In the genomic region with DNA sequence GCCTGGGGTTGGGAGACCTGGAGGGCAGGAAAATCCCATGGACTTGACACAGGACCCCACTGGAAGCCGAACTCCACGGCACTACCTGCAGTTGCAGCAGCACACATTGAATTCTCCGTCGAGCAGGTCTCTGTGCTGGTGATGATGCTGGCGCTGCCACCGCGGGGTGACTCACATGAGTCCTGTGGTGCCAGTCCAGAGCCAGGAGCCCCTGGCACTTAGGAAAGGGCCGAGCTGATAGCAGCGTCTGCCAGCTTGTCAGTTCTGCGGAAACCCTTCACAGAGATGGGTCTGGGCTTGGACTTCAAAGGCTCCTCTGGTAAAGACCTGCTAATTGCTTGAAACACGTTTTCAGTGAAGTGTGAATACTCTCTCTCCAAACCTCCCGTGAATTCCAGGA, we compare ENCODE assay signal across 36 cellular contexts.
"Had no signal": no experiment of that assay in that cellular context is flagged by ENCODE, and none has a peak within 500 bp of the region (broad histone marks: within the 10 kb centered on the region; RNA-seq: fewer than 3 reads in every experiment).

No MANE protein-coding gene starts in this region.

- H3K27ac Mint-ChIP-seq: activated B cell treated with CpG ODN at 0.5 μM for 24 hours; activated CD4-positive, alpha-beta memory T cell treated with anti-CD3 and anti-CD28 coated beads for 36 hours; activated CD8-positive, alpha-beta memory T cell treated with anti-CD3 and anti-CD28 coated beads, Interleukin-2, amount 10 ng/mL, durations not matched to agents 7 days and 5 days; activated naive CD4-positive, alpha-beta T cell treated with anti-CD3 and anti-CD28 coated beads, Interleukin-2, amount 10 ng/mL, durations not matched to agents 7 days and 5 days; activated naive CD8-positive, alpha-beta T cell; activated naive CD8-positive, alpha-beta T cell treated with anti-CD3 and anti-CD28 coated beads, Interleukin-2, amount 50 U/mL, for 24 hours; brain; T-cell; T-helper 17 cell had no signal

- H3K4me3 Mint-ChIP-seq: activated B cell treated with CpG ODN at 0.5 μM for 24 hours; activated CD4-positive, alpha-beta memory T cell treated with anti-CD3 and anti-CD28 coated beads for 36 hours; activated CD8-positive, alpha-beta memory T cell treated with anti-CD3 and anti-CD28 coated beads, Interleukin-2, amount 10 ng/mL, durations not matched to agents 7 days and 5 days; activated naive CD4-positive, alpha-beta T cell treated with anti-CD3 and anti-CD28 coated beads, Interleukin-2, amount 10 ng/mL, durations not matched to agents 7 days and 5 days; activated naive CD8-positive, alpha-beta T cell; activated naive CD8-positive, alpha-beta T cell treated with anti-CD3 and anti-CD28 coated beads, Interleukin-2, amount 50 U/mL, for 24 hours; brain; T-cell; T-helper 17 cell had no signal

- H2AFZ ChIP-seq: PC-9 had no signal

- H3K36me3 Mint-ChIP-seq: activated CD4-positive, alpha-beta memory T cell treated with anti-CD3 and anti-CD28 coated beads for 36 hours; activated CD8-positive, alpha-beta memory T cell treated with anti-CD3 and anti-CD28 coated beads, Interleukin-2, amount 10 ng/mL, durations not matched to agents 7 days and 5 days; activated naive CD4-positive, alpha-beta T cell treated with anti-CD3 and anti-CD28 coated beads, Interleukin-2, amount 10 ng/mL, durations not matched to agents 7 days and 5 days; activated naive CD8-positive, alpha-beta T cell; brain; T-cell had no signal

- H3K9me3 Mint-ChIP-seq: activated B cell treated with CpG ODN at 0.5 μM for 24 hours; activated CD4-positive, alpha-beta memory T cell treated with anti-CD3 and anti-CD28 coated beads for 36 hours; activated naive CD4-positive, alpha-beta T cell treated with anti-CD3 and anti-CD28 coated beads, Interleukin-2, amount 10 ng/mL, durations not matched to agents 7 days and 5 days; activated naive CD8-positive, alpha-beta T cell treated with anti-CD3 and anti-CD28 coated beads, Interleukin-2, amount 50 U/mL, for 24 hours; brain; T-cell had no signal

- DNase-seq: activated B cell treated with CpG ODN at 0.5 μM for 24 hours; activated CD4-positive, alpha-beta memory T cell treated with anti-CD3 and anti-CD28 coated beads for 36 hours; activated CD4-positive, alpha-beta T cell treated with anti-CD3 and anti-CD28 coated beads for 4 hours; activated CD4-positive, alpha-beta T cell treated with anti-CD3 and anti-CD28 coated beads, Interleukin-2, amount 50 U/mL, for 1 hour; activated CD4-positive, CD25-positive, alpha-beta regulatory T cell treated with anti-CD3 and anti-CD28 coated beads, Interleukin-2, amount 50 U/mL, for 72 hours; activated CD8-positive, alpha-beta memory T cell treated with anti-CD3 and anti-CD28 coated beads for 24 hours; activated CD8-positive, alpha-beta memory T cell treated with anti-CD3 and anti-CD28 coated beads, Interleukin-2, amount 10 ng/mL, durations not matched to agents 7 days and 5 days; activated CD8-positive, alpha-beta memory T cell treated with anti-CD3 and anti-CD28 coated beads, Interleukin-2, amount 50 U/mL, for 48 hours; activated effector memory CD4-positive, alpha-beta T cell treated with Interleukin-2 at 50 U/mL for 16 hours; activated naive CD4-positive, alpha-beta T cell treated with anti-CD3 and anti-CD28 coated beads, Interleukin-2, amount 10 ng/mL, durations not matched to agents 7 days and 5 days; activated naive CD8-positive, alpha-beta T cell treated with anti-CD3 and anti-CD28 coated beads, Interleukin-2, amount 50 U/mL, for 24 hours; activated T-cell treated with anti-CD3 and anti-CD28 coated beads, Interleukin-2, amount 50 U/mL, for 48 hours; anterior cingulate cortex; Kasumi-1; KG1; MM.1S; MV-4-11; NCI-H1092; NCI-H1436 treated with DMSO at 0.1 percent for 48 hours; NCI-H1694 treated with DMSO at 0.1 percent for 48 hours; NCI-H2171 treated with DMSO at 0.1 percent for 48 hours; NCI-H2227 treated with DMSO at 0.1 percent for 48 hours; NCI-H526; NCI-H774; PC-9; SIG-M5; T-cell; T-helper 17 cell had no signal

- FAIRE-seq: bronchial epithelial cell, RCC 7860 had no signal

- H3K4me1 Mint-ChIP-seq: activated B cell treated with CpG ODN at 0.5 μM for 24 hours; activated CD8-positive, alpha-beta memory T cell treated with anti-CD3 and anti-CD28 coated beads, Interleukin-2, amount 10 ng/mL, durations not matched to agents 7 days and 5 days; activated naive CD4-positive, alpha-beta T cell treated with anti-CD3 and anti-CD28 coated beads, Interleukin-2, amount 10 ng/mL, durations not matched to agents 7 days and 5 days; activated naive CD8-positive, alpha-beta T cell treated with anti-CD3 and anti-CD28 coated beads, Interleukin-2, amount 50 U/mL, for 24 hours; T-cell; T-helper 17 cell had no signal

- H3K4me3 ChIP-seq: PC-9 had no signal

- ATAC-seq: activated CD8-positive, alpha-beta memory T cell treated with anti-CD3 and anti-CD28 coated beads, Interleukin-2, amount 10 ng/mL, durations not matched to agents 7 days and 5 days; activated naive CD8-positive, alpha-beta T cell treated with anti-CD3 and anti-CD28 coated beads, Interleukin-2, amount 50 U/mL, for 24 hours; Right ventricle myocardium inferior; SK-N-SH treated with all-trans-retinoic acid at 6 μM for 48 hours; T-cell; T-helper 17 cell had no signal

- H3K27ac ChIP-seq: PC-9, RWPE1, VCaP had no signal

- H3K4me2 ChIP-seq: PC-9 had no signal
